ENCODE assay signal across 24 cellular contexts in genomic region chr1:87196110-87196509, GRCh38.
"Had no signal": no experiment of that assay in that cellular context is flagged by ENCODE, and none has a peak within 500 bp of the region (broad histone marks: within the 10 kb centered on the region; RNA-seq: fewer than 3 reads in every experiment).

No MANE protein-coding gene starts in this region.

- H3K4me1 ChIP-seq: breast epithelium, Peyer's patch had no signal

- H3K36me3 ChIP-seq: breast epithelium, Peyer's patch had no signal

- H3K9me3 ChIP-seq: Peyer's patch had no signal

- H3K4me3 ChIP-seq: breast epithelium, Peyer's patch had no signal

- H3K27ac ChIP-seq: breast epithelium, Peyer's patch had no signal

- H3K27me3 ChIP-seq: breast epithelium, Peyer's patch had no signal

- DNase-seq: activated B cell treated with CpG ODN at 0.5 μM for 24 hours; activated CD4-positive, alpha-beta T cell treated with anti-CD3 and anti-CD28 coated beads for 1 hour; activated CD4-positive, alpha-beta T cell treated with anti-CD3 and anti-CD28 coated beads, Interleukin-2, amount 10 ng/mL, durations not matched to agents 24 days and 14 days; activated CD4-positive, alpha-beta T cell treated with anti-CD3 and anti-CD28 coated beads, Interleukin-2, amount 50 U/mL, for 48 hours; activated CD8-positive, alpha-beta memory T cell treated with anti-CD3 and anti-CD28 coated beads, Interleukin-2, amount 10 ng/mL, durations not matched to agents 7 days and 5 days; activated effector memory CD4-positive, alpha-beta T cell treated with Interleukin-2 at 50 U/mL for 16 hours; activated naive CD4-positive, alpha-beta T cell; activated T-cell treated with anti-CD3 and anti-CD28 coated beads, Interleukin-2, amount 50 U/mL, for 24 hours; aorta; caudate nucleus; IMR-90; KG1; MM.1S; NCI-H1105; NCI-H1436; NCI-H187; NCI-H2081; NCI-H446; NCI-H524; NCI-H748 treated with DMSO at 0.1 percent for 48 hours; OCI-M1; Peyer's patch; SHP77 had no signal
